Comparison of ENCODE assay signal across 1 cellular context in genomic region chr1:115323366-115324004, GRCh38.
TF ChIP-seq lines count a peak whose summit lies in the region.

No MANE protein-coding gene starts in this region.

TF ChIP-seq in A549, 52 proteins besides CTCF, POLR2A, EP300 and RAD21:
- TF ChIP-seq FOSL2 (IDR thresholded peaks at IDR 0.05) (no peak), FOSL2 (CRISPR knock-in tag; IDR thresholded peaks at IDR 0.05) (no peak), ATOH8 (CRISPR knock-in tag; IDR thresholded peaks at IDR 0.05; ENCODE audit: low read depth) (no peak), JUNB (IDR thresholded peaks at IDR 0.05) (no peak), REST (IDR thresholded peaks at IDR 0.05) (no peak), CEBPB (IDR thresholded peaks at IDR 0.05) (no peak), ESRRA (IDR thresholded peaks at IDR 0.05; ENCODE audit: borderline replicate concordance, low read length) (no peak), SMC3 (IDR thresholded peaks at IDR 0.05) (no peak), HOXA7 (CRISPR knock-in tag; IDR thresholded peaks at IDR 0.05) (no peak)
